Comparison of ENCODE assay signal across 1 cellular context in genomic region chr7:47948096-47948790, GRCh38.
TF ChIP-seq lines count a peak whose summit lies in the region.

PKD1L1 (minus strand) TSS chr7:47948466; CDS start chr7:47948440, 26 bp downstream.

TF ChIP-seq in IMR-90, 13 proteins besides CTCF, POLR2A, EP300 and RAD21:
- TF ChIP-seq RCOR1 (IDR thresholded peaks at IDR 0.05; ENCODE audit: insufficient replicate concordance, low read length) (no peak), BHLHE40 (IDR thresholded peaks at IDR 0.05; ENCODE audit: low read depth, low read length) (no peak), USF2 (IDR thresholded peaks at IDR 0.05; ENCODE audit: low read depth, low read length) (no peak), FOS (IDR thresholded peaks at IDR 0.05; ENCODE audit: low read depth, low read length) (no peak), ELK1 (IDR thresholded peaks at IDR 0.05; ENCODE audit: borderline replicate concordance, low read depth, low read length) (no peak), MXI1 (IDR thresholded peaks at IDR 0.05; ENCODE audit: borderline replicate concordance, low read depth, low read length) (no peak), SMC3 (IDR thresholded peaks at IDR 0.05; ENCODE audit: low read depth, low read length) (no peak), NFE2L2 (IDR thresholded peaks at IDR 0.05; ENCODE audit: low read depth, low read length) (no peak), MAZ (IDR thresholded peaks at IDR 0.05; ENCODE audit: borderline replicate concordance, low read depth, low read length) (no peak)
